8 cellular contexts compared by ENCODE assay signal in genomic region chr2:112433480-112433879, GRCh38. TPM values are rescaled to one million over a fixed set of nuclear protein-coding genes. Genes with fewer than 3 reads are reported as not detected.
DNase-seq lines count a peak whose midpoint lies in the region; ATAC-seq and TF ChIP-seq lines count a peak whose summit lies in the region.
"Not testable (repeated sequence)": the region's sequence is repeated elsewhere in the genome, so short reads cannot be mapped to it uniquely, and the experiment has no call there.

TSS of gene RGPD8 (minus strand) at chr2:112433645. CDS start at chr2:112433453, 192 bp downstream.

- H3K4me1 Mint-ChIP-seq in central memory CD8-positive, alpha-beta T cell: peaks cover 15% of the 10 kb centered on the region

- peak within 1 kb of the TSS; percentile 80 for H3K27ac Mint-ChIP-seq in central memory CD8-positive, alpha-beta T cell (ENCODE audit: low read depth)

- not testable (repeated sequence) for H3K27me3 ChIP-seq in H7 (ENCODE audit: control insufficient read depth, insufficient read depth, low read length); iPS-18a (ENCODE audit: control insufficient read depth, insufficient read depth, low read length); rectal smooth muscle tissue (ENCODE audit: control insufficient read depth, insufficient read depth, low read length); testis

- not testable (repeated sequence) for H3K9me3 ChIP-seq in iPS-18a (ENCODE audit: control insufficient read depth, low read depth, low read length); testis

- DNase-seq in H7 (peak; percentile 61), HuH-7.5 (ENCODE audit: low spot score) (peak; percentile 38), testis (peak; percentile 94)
- DNase-seq in activated CD4-positive, alpha-beta T cell treated with anti-CD3 and anti-CD28 coated beads, Interleukin-2, amount 50 U/mL, for 24 hours (ENCODE audit: low read depth in 1 of 2, low spot score in 1 of 2): peak; percentile 38 to 76
- peak; percentile 84 to 90 for DNase-seq in central memory CD8-positive, alpha-beta T cell (ENCODE audit: low spot score in 2 of 2)

- not testable (repeated sequence) for H3K27me3 Mint-ChIP-seq in central memory CD8-positive, alpha-beta T cell

- TF ChIP-seq CTCF in testis (IDR thresholded peaks at IDR 0.05): peak; percentile 4 to 47 (median 47)

- not testable (repeated sequence) for H3K36me3 ChIP-seq in H7 (replicated peaks; ENCODE audit: control insufficient read depth, insufficient read depth, low read length); iPS-18a (ENCODE audit: control insufficient read depth, low read depth, low read length); rectal smooth muscle tissue (ENCODE audit: control insufficient read depth, insufficient read depth, low read length); testis (ENCODE audit: low read depth, missing control alignments)

- H3K4me3 Mint-ChIP-seq in central memory CD8-positive, alpha-beta T cell: peak within 1 kb of the TSS; percentile 75

- H3K27ac ChIP-seq in iPS-18a (ENCODE audit: low read length): not testable (repeated sequence)
- H3K27ac ChIP-seq in rectal smooth muscle tissue (ENCODE audit: low read depth, low read length) (peak within 1 kb of the TSS; percentile 61), testis (peak within 1 kb of the TSS; percentile 63 to 87)

- intact Hi-C loops in testis (cut with DNase I; ENCODE audit: low total_unique reads): loop anchor here (10.0 kb wide), 1 partner anchor 169 kb away; no protein-coding TSS in a partner anchor

- not testable (repeated sequence) for H3K4me1 ChIP-seq in iPS-18a (ENCODE audit: control insufficient read depth, low read depth, low read length); rectal smooth muscle tissue (ENCODE audit: control insufficient read depth, insufficient read depth, low read length); testis

- peak within 1 kb of the TSS; percentile 39 for H3K9ac ChIP-seq in iPS-18a (ENCODE audit: low read length)
- H3K9ac ChIP-seq in rectal smooth muscle tissue (ENCODE audit: low read length): not testable (repeated sequence)

- H3K4me3 ChIP-seq in GM08714 (ENCODE audit: low read length): peak within 1 kb of the TSS; percentile 71; the same call in 1 of the 2 replicates
- H3K4me3 ChIP-seq in H7 (ENCODE audit: insufficient read depth, low read depth, low read length): peak within 1 kb of the TSS; percentile 42
- peak within 1 kb of the TSS; percentile 57 for H3K4me3 ChIP-seq in iPS-18a (ENCODE audit: low read length)
- H3K4me3 ChIP-seq in rectal smooth muscle tissue (ENCODE audit: low read length): peak within 1 kb of the TSS; percentile 58
- H3K4me3 ChIP-seq in testis: peak within 1 kb of the TSS; percentile 57 to 62

- peak; percentile 100 for ATAC-seq in central memory CD8-positive, alpha-beta T cell (replicated peaks; ENCODE audit: extremely low read depth, poor library complexity, severe bottlenecking)

- WGBS in testis, 2 donors: 0 to 1% methylated on average over 2 to 10 of the region's 26 CpGs

- not testable (repeated sequence) for H3K9me3 Mint-ChIP-seq in central memory CD8-positive, alpha-beta T cell

- H3K36me3 Mint-ChIP-seq in central memory CD8-positive, alpha-beta T cell (ENCODE audit: insufficient read depth): not testable (repeated sequence)

- not testable (repeated sequence) for TF ChIP-seq POLR2A in testis (IDR thresholded peaks at IDR 0.05)

RNA-seq across cellular contexts. Expression of gene RGPD8, which starts in this region (rescaled TPM):
- 4.6 and 11.8 TPM in 2 replicates for total RNA-seq in H7 (2014; rRNA removed; shearing (Covaris generic))
- total RNA-seq in testis: 10 to 100 TPM; 33.0 to 57.2 TPM
- polyA plus RNA-seq in testis (ENCODE audit: insufficient read depth, low read depth, low replicate concordance): 28.0 TPM

Comparison
In these comparisons a context has a peak if more than half of its experiments do, and no peak if none do; other contexts are left out.
1. DNase-seq: peak in every context shown above with its lines; median percentile 94 in testis; 87 in central memory CD8-positive, alpha-beta T cell; 61 in H7; 57 in activated CD4-positive, alpha-beta T cell treated with anti-CD3 and anti-CD28 coated beads, Interleukin-2, amount 50 U/mL, for 24 hours; 38 in HuH-7.5.